In genomic region chr4:33061727-33062126, GRCh38 we compare ENCODE assay signal across 24 cellular contexts.
"Had no signal": no experiment of that assay in that cellular context is flagged by ENCODE, and none has a peak within 500 bp of the region (broad histone marks: within the 10 kb centered on the region; RNA-seq: fewer than 3 reads in every experiment).

No MANE protein-coding gene starts in this region.

- H3K9me3 ChIP-seq: left lung, lower lobe of right lung, mucosa of descending colon, pancreas, prostate gland, suprapubic skin, thoracic aorta, tibial artery, uterus had no signal

- H3K4me1 Mint-ChIP-seq: naive thymus-derived CD4-positive, alpha-beta T cell; stimulated activated naive B cell treated with anti-CD40 and anti-IgM and Interleukin-4, amounts not matched to agents 10 μg/mL and 1 μg/mL and 100 μg/mL, for 72 hours had no signal

- H3K36me3 Mint-ChIP-seq: naive thymus-derived CD4-positive, alpha-beta T cell; natural killer cell treated with Interleukin-12 subunit alpha and Interleukin-12 subunit beta and Interleukin-15 and Interleukin-18, amount 100 ng/mL, for 72 hours; stimulated activated naive B cell treated with anti-CD40 and anti-IgM and Interleukin-4, amounts not matched to agents 10 μg/mL and 1 μg/mL and 100 μg/mL, for 72 hours; type B pancreatic cell had no signal

- FAIRE-seq: keratinocyte, pancreas had no signal

- H3K36me3 ChIP-seq: left lung, lower lobe of right lung, pancreas, prostate gland, suprapubic skin, thoracic aorta, tibial artery, uterus had no signal

- ATAC-seq: naive thymus-derived CD4-positive, alpha-beta T cell; natural killer cell treated with Interleukin-12 subunit alpha and Interleukin-12 subunit beta and Interleukin-15 and Interleukin-18, amount 100 ng/mL, for 72 hours had no signal

- H3K27ac Mint-ChIP-seq: naive thymus-derived CD4-positive, alpha-beta T cell; natural killer cell treated with Interleukin-12 subunit alpha and Interleukin-12 subunit beta and Interleukin-15 and Interleukin-18, amount 100 ng/mL, for 72 hours; stimulated activated naive B cell treated with anti-CD40 and anti-IgM and Interleukin-4, amounts not matched to agents 10 μg/mL and 1 μg/mL and 100 μg/mL, for 72 hours; stimulated activated naive CD8-positive, alpha-beta T cell treated with anti-CD3 and anti-CD28 coated beads, Interleukin-15, Interleukin-2, amounts not matched to agents 100 ng/mL and 50 ng/mL, for 24 hours; type B pancreatic cell had no signal

- H3K27me3 Mint-ChIP-seq: naive thymus-derived CD4-positive, alpha-beta T cell; natural killer cell treated with Interleukin-12 subunit alpha and Interleukin-12 subunit beta and Interleukin-15 and Interleukin-18, amount 100 ng/mL, for 72 hours; stimulated activated naive B cell treated with anti-CD40 and anti-IgM and Interleukin-4, amounts not matched to agents 10 μg/mL and 1 μg/mL and 100 μg/mL, for 72 hours; stimulated activated naive CD8-positive, alpha-beta T cell treated with anti-CD3 and anti-CD28 coated beads, Interleukin-15, Interleukin-2, amounts not matched to agents 100 ng/mL and 50 ng/mL, for 24 hours; type B pancreatic cell had no signal

- H3K4me3 ChIP-seq: left lung, lower lobe of right lung, mucosa of descending colon, pancreas, prostate gland, suprapubic skin, thoracic aorta, tibial artery, uterus had no signal

- H3K9me3 Mint-ChIP-seq: stimulated activated naive B cell treated with anti-CD40 and anti-IgM and Interleukin-4, amounts not matched to agents 10 μg/mL and 1 μg/mL and 100 μg/mL, for 72 hours; stimulated activated naive CD8-positive, alpha-beta T cell treated with anti-CD3 and anti-CD28 coated beads, Interleukin-15, Interleukin-2, amounts not matched to agents 100 ng/mL and 50 ng/mL, for 24 hours had no signal

- DNase-seq: left cardiac atrium; left lung; lower lobe of right lung; mammary epithelial cell; mesenchymal stem cell; mucosa of descending colon; naive thymus-derived CD4-positive, alpha-beta T cell; pancreas; posterior cingulate gyrus; retina; stimulated activated CD4-positive, alpha-beta T cell treated with anti-CD3 and anti-CD28 coated beads, Interleukin-12 subunit alpha, Interleukin-12 subunit beta, amount 100 ng/mL, for 4 hours; stimulated activated CD4-positive, alpha-beta T cell treated with anti-CD3 and anti-CD28 coated beads, Interleukin-15, amount 100 ng/mL, for 24 hours; stimulated activated CD4-positive, alpha-beta T cell treated with anti-CD3 and anti-CD28 coated beads, Interleukin-2, amount 100 ng/mL, for 24 hours; stimulated activated CD4-positive, alpha-beta T cell treated with anti-CD3 and anti-CD28 coated beads, Interleukin-4, amount 100 ng/mL, for 1 hour; stimulated activated naive B cell treated with anti-CD40 and anti-IgM and Interleukin-4, amounts not matched to agents 10 μg/mL and 1 μg/mL and 100 μg/mL, for 72 hours; tibial artery; uterus had no signal

- H3K27me3 ChIP-seq: left lung, pancreas, suprapubic skin, tibial artery, uterus had no signal

- H3K4me3 Mint-ChIP-seq: naive thymus-derived CD4-positive, alpha-beta T cell; natural killer cell treated with Interleukin-12 subunit alpha and Interleukin-12 subunit beta and Interleukin-15 and Interleukin-18, amount 100 ng/mL, for 72 hours; stimulated activated naive B cell treated with anti-CD40 and anti-IgM and Interleukin-4, amounts not matched to agents 10 μg/mL and 1 μg/mL and 100 μg/mL, for 72 hours; stimulated activated naive CD8-positive, alpha-beta T cell treated with anti-CD3 and anti-CD28 coated beads, Interleukin-15, Interleukin-2, amounts not matched to agents 100 ng/mL and 50 ng/mL, for 24 hours; type B pancreatic cell had no signal

- H3K27ac ChIP-seq: lower lobe of right lung, pancreas, prostate gland, suprapubic skin, thoracic aorta, tibial artery had no signal

- H3K4me1 ChIP-seq: left lung, pancreas, prostate gland, tibial artery, uterus had no signal
